In the genomic region with DNA sequence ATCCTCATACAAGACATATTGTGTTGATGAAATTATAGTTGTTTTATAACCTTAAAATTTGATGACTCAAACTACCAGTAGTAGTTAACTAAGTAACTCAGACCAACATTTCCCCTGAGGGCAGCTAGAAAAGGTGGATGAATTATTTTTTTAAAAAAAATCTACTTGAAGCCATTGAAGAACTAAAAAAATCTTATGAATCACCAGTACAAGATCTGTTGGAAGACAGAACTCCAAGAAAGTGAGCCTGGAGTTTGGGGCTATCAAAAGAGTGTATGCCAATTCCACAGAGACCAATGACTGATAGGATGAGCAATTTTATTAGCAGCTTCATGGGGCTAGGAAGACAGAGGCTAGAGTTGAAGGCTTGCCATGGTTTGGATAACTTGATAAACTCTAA, we compare ENCODE assay signal across 15 cellular contexts.
DNase-seq lines count a peak whose midpoint lies in the region; ATAC-seq, FAIRE-seq and TF ChIP-seq lines count a peak whose summit lies in the region.
"Had no signal": no experiment of that assay in that cellular context is flagged by ENCODE, and none has a peak within 500 bp of the region (broad histone marks: within the 10 kb centered on the region; RNA-seq: fewer than 3 reads in every experiment).

No MANE protein-coding gene starts in this region.

- peaks cover 6% of the 10 kb centered on the region for H3K4me1 Mint-ChIP-seq in MCF 10A (ENCODE audit: insufficient read depth, unreplicated experiment)
- H3K4me1 Mint-ChIP-seq: IgD-negative memory B cell had no signal

- H3K9ac ChIP-seq in keratinocyte (ENCODE audit: control insufficient read depth, extremely low read depth, insufficient read depth, low read length), result no peak overlapping the region
- H3K9ac ChIP-seq: BLaER1, GM23248 had no signal

- no peaks in the 10 kb centered on the region for H3K36me3 Mint-ChIP-seq in MCF 10A (ENCODE audit: insufficient read depth, unreplicated experiment)

- POLR2A ChIA-PET in MCF 10A (lab: Yijun Ruan, JAX), result interaction anchor here (0.8 kb wide), 1 partner anchor 72 kb away, joined by 3 read pairs; a partner anchor contains a TSS

- H3K27me3 ChIP-seq in breast epithelium (peaks cover 0 to 3% of the 10 kb centered on the region in 2 donors), bronchial epithelial cell (ENCODE audit: control insufficient read depth, insufficient read depth, low read length) (no peaks in the 10 kb centered on the region), keratinocyte (ENCODE audit: control insufficient read depth, extremely low read depth, insufficient read depth, low read length) (no peaks in the 10 kb centered on the region)
- H3K27me3 ChIP-seq: BLaER1 had no signal

- intact Hi-C loops in MCF 10A (cut with micrococcal nuclease) (no loop called here), breast epithelium (cut with DNase I; ENCODE audit: low total_unique reads) (no loop called here)

- H3K27me3 Mint-ChIP-seq in MCF 10A (ENCODE audit: insufficient read depth, unreplicated experiment), result no peaks in the 10 kb centered on the region
- H3K27me3 Mint-ChIP-seq: CD8-positive, alpha-beta memory T cell had no signal

- dilution Hi-C loops in keratinocyte (cut with MboI; ENCODE audit: extremely low pct_ligation_motif_present, low sequenced_read_pairs), result no loop called here

- no TSS peak for BruUV-seq in MCF 10A (replicated peaks; lab: Mats Ljungman, UMichigan)

- no peaks in the 10 kb centered on the region for H3K36me3 ChIP-seq in breast epithelium
- H3K36me3 ChIP-seq in bronchial epithelial cell (ENCODE audit: control insufficient read depth, insufficient read depth, low read length), result no peaks in the 10 kb centered on the region
- H3K36me3 ChIP-seq in keratinocyte (ENCODE audit: control insufficient read depth in 2 of 2, extremely low read depth in 1 of 2, insufficient read depth in 2 of 2, low read length in 2 of 2), result no peaks in the 10 kb centered on the region

- H3K4me2 ChIP-seq in keratinocyte (ENCODE audit: control insufficient read depth, extremely low read depth, insufficient read depth, low read depth, low read length), result no peak overlapping the region
- H3K4me2 ChIP-seq: BLaER1 had no signal

- H3K27ac ChIP-seq in breast epithelium, result no peak overlapping the region
- no peak overlapping the region for H3K27ac ChIP-seq in keratinocyte (ENCODE audit: control insufficient read depth, insufficient read depth, low read length)
- H3K27ac ChIP-seq: 22Rv1, BLaER1, GM23248 had no signal

- H3K4me3 Mint-ChIP-seq in MCF 10A (ENCODE audit: unreplicated experiment), result no peak overlapping the region
- H3K4me3 Mint-ChIP-seq: CD8-positive, alpha-beta memory T cell; IgD-negative memory B cell had no signal

- CTCF ChIA-PET in MCF 10A (lab: Yijun Ruan, JAX), result interaction anchor here (0.8 to 2.0 kb wide), 3 partner anchors 89 to 287 kb away, joined by 3 to 5 read pairs (median 5); no protein-coding TSS in a partner anchor

- H3K79me2 ChIP-seq in keratinocyte (ENCODE audit: control insufficient read depth, insufficient read depth, low read length), result no peaks in the 10 kb centered on the region

- ATAC-seq in GM21529 (IDR thresholded peaks at IDR 0.05; ENCODE audit: unreplicated experiment), result no peak

- no peaks in the 10 kb centered on the region for H3K9me1 ChIP-seq in keratinocyte (ENCODE audit: control insufficient read depth, extremely low read depth, insufficient read depth, low read length)

- peak; percentile 7 for DNase-seq in MCF 10A (ENCODE audit: unreplicated experiment)
- DNase-seq in breast epithelium (ENCODE audit: low spot score in 2 of 2), result no peak
- DNase-seq in bronchial epithelial cell (ENCODE audit: low read depth), result peak; percentile 47
- DNase-seq in keratinocyte (ENCODE audit: low read depth, low spot score), result peak; percentile 4
- no peak for DNase-seq in NCI-H446 treated with DMSO at 0.1 percent for 48 hours (lab: John Stamatoyannopoulos, UW)
- DNase-seq in NCI-H146 treated with DMSO at 0.1 percent for 48 hours (lab: John Stamatoyannopoulos, UW; ENCODE audit: unreplicated experiment), result no peak
- DNase-seq in HUDEP-2 (lab: John Stamatoyannopoulos, UW; ENCODE audit: unreplicated experiment in 76 of 76), result no peak
- DNase-seq: AML-193; CD8-positive, alpha-beta memory T cell; GM23248 had no signal

- H4K20me1 ChIP-seq in keratinocyte (ENCODE audit: control insufficient read depth, extremely low read depth, insufficient read depth, low read length), result no peaks in the 10 kb centered on the region
- H4K20me1 ChIP-seq: BLaER1 had no signal

- no peaks in the 10 kb centered on the region for H3K9me3 Mint-ChIP-seq in MCF 10A (ENCODE audit: unreplicated experiment)
- H3K9me3 Mint-ChIP-seq: CD8-positive, alpha-beta memory T cell had no signal

- TF ChIP-seq CTCF in MCF 10A (IDR thresholded peaks at IDR 0.05; ENCODE audit: unreplicated experiment), result no peak
- no peak for TF ChIP-seq CTCF in breast epithelium (IDR thresholded peaks at IDR 0.05)
- no peak for TF ChIP-seq CTCF in bronchial epithelial cell (IDR thresholded peaks at IDR 0.05; ENCODE audit: insufficient read depth, low read length, severe bottlenecking)
- no peak for TF ChIP-seq CTCF in keratinocyte (optimal IDR thresholded peaks at IDR 0.05 in 1 of 3, IDR thresholded peaks at IDR 0.05 in 1 of 3, conservative IDR thresholded peaks at IDR 0.05 in 1 of 3; ENCODE audit: extremely low read depth in 1 of 3, insufficient read depth in 2 of 3, low read length in 3 of 3)

- FAIRE-seq in bronchial epithelial cell (lab: Jason Lieb, UNC), result no peak
- no peak for FAIRE-seq in keratinocyte (lab: Jason Lieb, UNC)
- FAIRE-seq: H54 had no signal

- H3K4me3 ChIP-seq in breast epithelium (no peak overlapping the region), bronchial epithelial cell (ENCODE audit: low read depth, low read length) (no peak overlapping the region), keratinocyte (ENCODE audit: control insufficient read depth in 2 of 3, extremely low read depth in 1 of 3, insufficient read depth in 2 of 3, low read depth in 1 of 3, low read length in 3 of 3) (no peak overlapping the region)
- H3K4me3 ChIP-seq: BLaER1, GM23248 had no signal

- H3K4me1 ChIP-seq in breast epithelium (no peaks in the 10 kb centered on the region), keratinocyte (ENCODE audit: control insufficient read depth, extremely low read depth, insufficient read depth, low read length) (no peaks in the 10 kb centered on the region)
- H3K4me1 ChIP-seq: BLaER1 had no signal

- TF ChIP-seq POLR2A in breast epithelium (IDR thresholded peaks at IDR 0.05), result no peak

- no peak overlapping the region for H2AFZ ChIP-seq in keratinocyte (ENCODE audit: control insufficient read depth, low read length)
- H2AFZ ChIP-seq: GM23248 had no signal

- H3K9me3 ChIP-seq in breast epithelium, result no peaks in the 10 kb centered on the region
- no peaks in the 10 kb centered on the region for H3K9me3 ChIP-seq in keratinocyte (ENCODE audit: control insufficient read depth, low read depth, low read length)

- no peak overlapping the region for H3K27ac Mint-ChIP-seq in MCF 10A (ENCODE audit: low read depth, unreplicated experiment)
- H3K27ac Mint-ChIP-seq: CD8-positive, alpha-beta memory T cell had no signal

Comparison
In these comparisons a context has a peak if more than half of its experiments do, and no peak if none do; other contexts are left out.
1. DNase-seq: peak in MCF 10A (single experiment), bronchial epithelial cell (single experiment) and keratinocyte (single experiment); none in breast epithelium (0 of 2), NCI-H446 treated with DMSO at 0.1 percent for 48 hours (single experiment), NCI-H146 treated with DMSO at 0.1 percent for 48 hours (single experiment) and HUDEP-2 (0 of 76).